14 cellular contexts compared by ENCODE assay signal in genomic region chr18:23545247-23545789, GRCh38.
"Had no signal": no experiment of that assay in that cellular context is flagged by ENCODE, and none has a peak within 500 bp of the region (broad histone marks: within the 10 kb centered on the region; RNA-seq: fewer than 3 reads in every experiment).

No MANE protein-coding gene starts in this region.

- H3K27me3 ChIP-seq: dorsolateral prefrontal cortex, esophagus muscularis mucosa, gastrocnemius medialis, neutrophil had no signal

- H3K4me1 ChIP-seq: esophagus muscularis mucosa, gastrocnemius medialis had no signal

- H3K4me2 ChIP-seq: smooth muscle cell had no signal

- H3K9me3 Mint-ChIP-seq: immature natural killer cell; naive thymus-derived CD8-positive, alpha-beta T cell had no signal

- H3K9me3 ChIP-seq: esophagus muscularis mucosa, gastrocnemius medialis, neutrophil had no signal

- H3K4me3 ChIP-seq: dorsolateral prefrontal cortex, esophagus muscularis mucosa, gastrocnemius medialis, smooth muscle cell had no signal

- DNase-seq: cortex of kidney; dorsolateral prefrontal cortex; effector CD8-positive, alpha-beta T cell; gastrocnemius medialis; kidney; left cardiac atrium; mammary epithelial cell; naive thymus-derived CD8-positive, alpha-beta T cell; stimulated activated CD4-positive, alpha-beta T cell treated with anti-CD3 and anti-CD28 coated beads, Interleukin-2, amount 100 ng/mL, for 48 hours; stimulated activated naive CD4-positive, alpha-beta T cell treated with Interleukin-2 at 50 U/mL for 16 hours had no signal

- ATAC-seq: gastrocnemius medialis; left cardiac atrium; naive thymus-derived CD8-positive, alpha-beta T cell had no signal

- H3K27ac ChIP-seq: esophagus muscularis mucosa, gastrocnemius medialis, neutrophil had no signal

- FAIRE-seq: kidney had no signal

- H3K27me3 Mint-ChIP-seq: naive thymus-derived CD8-positive, alpha-beta T cell had no signal

- H3K4me3 Mint-ChIP-seq: immature natural killer cell; naive thymus-derived CD8-positive, alpha-beta T cell had no signal
